ENCODE assay signal across 14 cellular contexts in genomic region chr19:3697671-3698385, GRCh38. TPM values are rescaled to one million over a fixed set of nuclear protein-coding genes. Genes with fewer than 3 reads are reported as not detected.
A peak's percentile ranks its signal among the peaks of the same experiment; 100 is the strongest.
DNase-seq lines count a peak whose midpoint lies in the region; ATAC-seq, FAIRE-seq and TF ChIP-seq lines count a peak whose summit lies in the region.
"Had no signal": no experiment of that assay in that cellular context is flagged by ENCODE, and none has a peak within 500 bp of the region (broad histone marks: within the 10 kb centered on the region; RNA-seq: fewer than 3 reads in every experiment).

No MANE protein-coding gene starts in this region.

- no peaks in the 10 kb centered on the region for H3K27me3 ChIP-seq in subcutaneous abdominal adipose tissue (ENCODE audit: control insufficient read depth in 5 of 5, insufficient read depth in 4 of 5, low read length in 5 of 5)
- H3K27me3 ChIP-seq: neutrophil, thyroid gland had no signal

- H3K4me3 ChIP-seq in subcutaneous abdominal adipose tissue (ENCODE audit: low read depth in 1 of 5, low read length in 5 of 5), result no peak overlapping the region

- no peak overlapping the region for H3K27ac Mint-ChIP-seq in activated T-cell treated with anti-CD3 and anti-CD28 coated beads, Interleukin-2, amount 50 U/mL, for 72 hours
- no peak overlapping the region for H3K27ac Mint-ChIP-seq in activated T-helper 17 cell treated with anti-CD3 and anti-CD28 coated beads, Interleukin-2, amount 50 U/mL, for 72 hours
- peak overlapping the region; percentile 78 to 90 (median 88) for H3K27ac Mint-ChIP-seq in immature natural killer cell

- H3K27ac ChIP-seq in subcutaneous abdominal adipose tissue (ENCODE audit: low read depth, low read length), result peak overlapping the region; percentile 23
- H3K27ac ChIP-seq: neutrophil had no signal

- no peak for ATAC-seq in activated T-cell treated with anti-CD3 and anti-CD28 coated beads, Interleukin-2, amount 50 U/mL, for 72 hours (replicated peaks in 1 of 2)
- no peak for ATAC-seq in activated T-helper 17 cell treated with anti-CD3 and anti-CD28 coated beads, Interleukin-2, amount 50 U/mL, for 72 hours (replicated peaks)

- H3K36me3 ChIP-seq in subcutaneous abdominal adipose tissue (ENCODE audit: control insufficient read depth in 5 of 5, insufficient read depth in 5 of 5, low read length in 5 of 5), result peaks cover 0 to 16% (median 8%) of the 10 kb centered on the region in 5 donors
- H3K36me3 ChIP-seq: thyroid gland had no signal

- no peaks in the 10 kb centered on the region for H3K9me3 Mint-ChIP-seq in activated T-cell treated with anti-CD3 and anti-CD28 coated beads, Interleukin-2, amount 50 U/mL, for 72 hours
- H3K9me3 Mint-ChIP-seq in activated T-helper 17 cell treated with anti-CD3 and anti-CD28 coated beads, Interleukin-2, amount 50 U/mL, for 72 hours, result no peaks in the 10 kb centered on the region
- H3K9me3 Mint-ChIP-seq in immature natural killer cell, result no peaks in the 10 kb centered on the region

- H3K9me3 ChIP-seq in subcutaneous abdominal adipose tissue (ENCODE audit: control insufficient read depth in 5 of 5, low read length in 5 of 5), result no peaks in the 10 kb centered on the region
- H3K9me3 ChIP-seq: neutrophil, thyroid gland had no signal

- FAIRE-seq in D721Med (lab: Jason Lieb, UNC), result no peak

- H3K4me3 Mint-ChIP-seq in activated T-cell treated with anti-CD3 and anti-CD28 coated beads, Interleukin-2, amount 50 U/mL, for 72 hours, result peak overlapping the region; percentile 56 to 58
- peak overlapping the region; percentile 93 for H3K4me3 Mint-ChIP-seq in activated T-helper 17 cell treated with anti-CD3 and anti-CD28 coated beads, Interleukin-2, amount 50 U/mL, for 72 hours
- H3K4me3 Mint-ChIP-seq in immature natural killer cell, result peak overlapping the region; percentile 77 to 91 (median 88)

- H3K4me1 ChIP-seq in subcutaneous abdominal adipose tissue (ENCODE audit: control insufficient read depth in 5 of 5, insufficient read depth in 5 of 5, low read length in 5 of 5), result peaks cover 3 to 30% (median 28%) of the 10 kb centered on the region in 5 donors

- no peaks in the 10 kb centered on the region for H3K27me3 Mint-ChIP-seq in activated T-cell treated with anti-CD3 and anti-CD28 coated beads, Interleukin-2, amount 50 U/mL, for 72 hours (ENCODE audit: low read depth)
- no peaks in the 10 kb centered on the region for H3K27me3 Mint-ChIP-seq in activated T-helper 17 cell treated with anti-CD3 and anti-CD28 coated beads, Interleukin-2, amount 50 U/mL, for 72 hours
- peaks cover 0 to 8% (median 2%) of the 10 kb centered on the region in 3 donors for H3K27me3 Mint-ChIP-seq in immature natural killer cell (ENCODE audit: low read depth in 3 of 3)

- H3K9ac ChIP-seq in subcutaneous abdominal adipose tissue (ENCODE audit: low read length in 5 of 5), result peak overlapping the region in 2 of 5 donors; percentile 39 to 58

- DNase-seq in activated T-cell treated with anti-CD3 and anti-CD28 coated beads, Interleukin-2, amount 50 U/mL, for 72 hours, result no peak
- no peak for DNase-seq in activated T-cell treated with anti-CD3 and anti-CD28 coated beads, Interleukin-2, amount 50 U/mL, for 48 hours
- no peak for DNase-seq in immature natural killer cell
- DNase-seq in D721Med (ENCODE audit: insufficient read length, low spot score), result no peak
- DNase-seq in stimulated activated CD4-positive, alpha-beta T cell treated with anti-CD3 and anti-CD28 coated beads, Interleukin-4, amount 100 ng/mL, for 1 hour, result no peak
- DNase-seq in NAMALWA (ENCODE audit: low spot score), result no peak
- DNase-seq: activated naive CD4-positive, alpha-beta T cell treated with anti-CD3 and anti-CD28 coated beads, Interleukin-2, amount 50 U/mL, for 16 hours; effector memory CD4-positive, alpha-beta T cell; NCI-H1930; stimulated activated CD4-positive, alpha-beta T cell treated with anti-CD3 and anti-CD28 coated beads, Interleukin-2, amount 100 ng/mL, for 24 hours; thyroid gland had no signal

- H3K4me1 Mint-ChIP-seq in activated T-cell treated with anti-CD3 and anti-CD28 coated beads, Interleukin-2, amount 50 U/mL, for 72 hours (ENCODE audit: low read depth), result peaks cover 26% of the 10 kb centered on the region
- peaks cover 7% of the 10 kb centered on the region for H3K4me1 Mint-ChIP-seq in activated T-helper 17 cell treated with anti-CD3 and anti-CD28 coated beads, Interleukin-2, amount 50 U/mL, for 72 hours
- peaks cover 23 to 39% of the 10 kb centered on the region in 2 donors for H3K4me1 Mint-ChIP-seq in immature natural killer cell

- TF ChIP-seq CTCF in D721Med (IDR thresholded peaks at IDR 0.05; ENCODE audit: insufficient read depth, missing control alignments), result no peak

- H3K36me3 Mint-ChIP-seq in activated T-cell treated with anti-CD3 and anti-CD28 coated beads, Interleukin-2, amount 50 U/mL, for 72 hours (ENCODE audit: insufficient read depth in 2 of 2), result no peaks in the 10 kb centered on the region
- H3K36me3 Mint-ChIP-seq in activated T-helper 17 cell treated with anti-CD3 and anti-CD28 coated beads, Interleukin-2, amount 50 U/mL, for 72 hours (ENCODE audit: low read depth), result no peaks in the 10 kb centered on the region
- no peaks in the 10 kb centered on the region for H3K36me3 Mint-ChIP-seq in immature natural killer cell

RNA-seq across cellular contexts. Expression of gene PIP5K1C, which starts 2.4 kb away (rescaled TPM):
- 10 to 100 TPM; 16.0 to 21.0 TPM for total RNA-seq in activated T-cell treated with anti-CD3 and anti-CD28 coated beads, Interleukin-2, amount 50 U/mL, for 72 hours
- total RNA-seq in activated T-helper 17 cell treated with anti-CD3 and anti-CD28 coated beads, Interleukin-2, amount 50 U/mL, for 72 hours, result 10 to 100 TPM; 16.1 to 26.2 TPM
- 10 to 100 TPM in 1 of 3 donors, 1 to 10 TPM in 1, not detected in 1; 4.3 to 25.7 TPM for polyA plus RNA-seq in immature natural killer cell

RNA-seq across cellular contexts. Expression of gene TJP3, which starts 10.4 kb away (rescaled TPM):
- 1 to 10 TPM; 1.7 to 5.8 TPM for total RNA-seq in activated T-cell treated with anti-CD3 and anti-CD28 coated beads, Interleukin-2, amount 50 U/mL, for 72 hours
- total RNA-seq in activated T-helper 17 cell treated with anti-CD3 and anti-CD28 coated beads, Interleukin-2, amount 50 U/mL, for 72 hours, result 1 to 10 TPM; 1.5 to 8.6 TPM
- polyA plus RNA-seq in immature natural killer cell, result under 1 TPM in 1 of 3 donors, not detected in 2; 0.34 TPM

Comparison
In these comparisons a context has a peak if more than half of its experiments do, and no peak if none do; other contexts are left out.
1. H3K27ac Mint-ChIP-seq: peak in immature natural killer cell (6 of 6); none in activated T-cell treated with anti-CD3 and anti-CD28 coated beads, Interleukin-2, amount 50 U/mL, for 72 hours (single experiment) and activated T-helper 17 cell treated with anti-CD3 and anti-CD28 coated beads, Interleukin-2, amount 50 U/mL, for 72 hours (single experiment).
2. Peak in every context shown above with its lines, with median percentiles within 50 percentile points of each other: H3K4me3 Mint-ChIP-seq.